ENCODE assay signal across 23 cellular contexts in the genomic region with DNA sequence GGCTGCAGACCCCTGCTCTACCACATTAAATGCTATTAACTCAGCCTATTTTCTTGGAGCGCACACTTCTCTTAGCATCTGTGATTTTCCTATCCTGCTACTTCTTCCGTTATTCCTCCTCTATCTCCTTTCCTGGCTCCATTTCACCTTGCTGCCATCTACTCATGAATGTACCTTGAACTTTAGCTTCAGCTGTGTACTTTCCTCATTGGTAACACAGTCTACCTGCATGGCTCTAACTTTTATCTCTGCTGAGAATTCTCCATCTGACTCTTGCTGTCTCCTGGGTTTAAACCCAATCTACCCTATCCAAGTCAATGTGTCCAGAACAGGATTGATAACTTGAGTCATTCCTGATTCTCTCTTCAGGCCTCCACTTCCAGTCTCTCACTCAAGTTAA.
"Had no signal": no experiment of that assay in that cellular context is flagged by ENCODE, and none has a peak within 500 bp of the region (broad histone marks: within the 10 kb centered on the region; RNA-seq: fewer than 3 reads in every experiment).

No MANE protein-coding gene starts in this region.

- H3K4me3 ChIP-seq: lung, ovary, prostate gland, sigmoid colon, smooth muscle cell, stomach, testis, thyroid gland, transverse colon, upper lobe of left lung, vagina had no signal

- H3K27ac ChIP-seq: ovary, prostate gland, sigmoid colon, stomach, testis, thyroid gland, transverse colon, upper lobe of left lung, vagina had no signal

- H3K27ac Mint-ChIP-seq: mesothelial cell of epicardium; naive thymus-derived CD4-positive, alpha-beta T cell; natural killer cell treated with Interleukin-12 subunit alpha and Interleukin-12 subunit beta and Interleukin-15 and Interleukin-18, amount 100 ng/mL, for 72 hours; stimulated activated naive B cell treated with anti-CD40 and anti-IgM and Interleukin-4, amounts not matched to agents 10 μg/mL and 1 μg/mL and 100 μg/mL, for 72 hours had no signal

- H3K4me1 Mint-ChIP-seq: mesothelial cell of epicardium; stimulated activated naive B cell treated with anti-CD40 and anti-IgM and Interleukin-4, amounts not matched to agents 10 μg/mL and 1 μg/mL and 100 μg/mL, for 72 hours had no signal

- H3K27me3 ChIP-seq: ovary, sigmoid colon, stomach, testis, thyroid gland, transverse colon, upper lobe of left lung, vagina had no signal

- H3K4me3 Mint-ChIP-seq: mesothelial cell of epicardium; naive thymus-derived CD4-positive, alpha-beta T cell; natural killer cell treated with Interleukin-12 subunit alpha and Interleukin-12 subunit beta and Interleukin-15 and Interleukin-18, amount 100 ng/mL, for 72 hours; stimulated activated naive B cell treated with anti-CD40 and anti-IgM and Interleukin-4, amounts not matched to agents 10 μg/mL and 1 μg/mL and 100 μg/mL, for 72 hours had no signal

- ATAC-seq: naive thymus-derived CD4-positive, alpha-beta T cell; natural killer cell treated with Interleukin-12 subunit alpha and Interleukin-12 subunit beta and Interleukin-15 and Interleukin-18, amount 100 ng/mL, for 72 hours; right cardiac atrium; stimulated activated naive B cell treated with anti-CD40 and anti-IgM and Interleukin-4, amounts not matched to agents 10 μg/mL and 1 μg/mL and 100 μg/mL, for 72 hours; stimulated activated naive CD8-positive, alpha-beta T cell treated with anti-CD3 and anti-CD28 coated beads, Interleukin-15, Interleukin-2, amounts not matched to agents 100 U/mL and 50 U/mL, for 24 hours had no signal

- H3K4me1 ChIP-seq: prostate gland, sigmoid colon, stomach, testis, thyroid gland, upper lobe of left lung, vagina had no signal

- H3K9me3 ChIP-seq: ovary, prostate gland, sigmoid colon, stomach, testis, thyroid gland, transverse colon, upper lobe of left lung, vagina had no signal

- H3K4me2 ChIP-seq: smooth muscle cell had no signal

- H3K9me3 Mint-ChIP-seq: mesothelial cell of epicardium; naive thymus-derived CD4-positive, alpha-beta T cell; natural killer cell treated with Interleukin-12 subunit alpha and Interleukin-12 subunit beta and Interleukin-15 and Interleukin-18, amount 100 ng/mL, for 72 hours; stimulated activated naive B cell treated with anti-CD40 and anti-IgM and Interleukin-4, amounts not matched to agents 10 μg/mL and 1 μg/mL and 100 μg/mL, for 72 hours had no signal

- H3K36me3 Mint-ChIP-seq: mesothelial cell of epicardium; naive thymus-derived CD4-positive, alpha-beta T cell; natural killer cell treated with Interleukin-12 subunit alpha and Interleukin-12 subunit beta and Interleukin-15 and Interleukin-18, amount 100 ng/mL, for 72 hours; stimulated activated naive B cell treated with anti-CD40 and anti-IgM and Interleukin-4, amounts not matched to agents 10 μg/mL and 1 μg/mL and 100 μg/mL, for 72 hours had no signal

- H3K36me3 ChIP-seq: ovary, prostate gland, sigmoid colon, stomach, thyroid gland, transverse colon, upper lobe of left lung, vagina had no signal

- DNase-seq: hippocampal formation; kidney; mesendoderm; naive thymus-derived CD4-positive, alpha-beta T cell; ovary; posterior cingulate gyrus; right cardiac atrium; sigmoid colon; stimulated activated CD4-positive, alpha-beta T cell treated with anti-CD3 and anti-CD28 coated beads, Interleukin-2, amount 100 ng/mL, for 24 hours; stimulated activated CD4-positive, alpha-beta T cell treated with anti-CD3 and anti-CD28 coated beads, Interleukin-4, amount 100 ng/mL, for 1 hour; stimulated activated naive B cell treated with anti-CD40 and anti-IgM and Interleukin-4, amounts not matched to agents 10 μg/mL and 1 μg/mL and 100 μg/mL, for 72 hours; stimulated activated naive CD8-positive, alpha-beta T cell treated with anti-CD3 and anti-CD28 coated beads, Interleukin-15, Interleukin-2, amounts not matched to agents 100 U/mL and 50 U/mL, for 24 hours; stomach; testis; thyroid gland; transverse colon; upper lobe of left lung had no signal
